Comparison of ENCODE assay signal across 8 cellular contexts in genomic region chr4:55398966-55399365, GRCh38. TPM values are rescaled to one million over a fixed set of nuclear protein-coding genes. Genes with fewer than 3 reads are reported as not detected.
A peak's percentile ranks its signal among the peaks of the same experiment; 100 is the strongest.
DNase-seq lines count a peak whose midpoint lies in the region; ATAC-seq and TF ChIP-seq lines count a peak whose summit lies in the region.

No MANE protein-coding gene starts in this region.

- CTCF ChIA-PET in activated CD4-positive, alpha-beta T cell treated with anti-CD3 and anti-CD28 coated beads for 36 hours (lab: Charles Lee): interaction anchor here (0.7 to 1.7 kb wide), 6 partner anchors 10 to 671 kb away, joined by 3 to 7 read pairs (median 4); partner anchors contain the start of gene SRD5A3

- no peak for DNase-seq in activated CD4-positive, alpha-beta T cell treated with anti-CD3 and anti-CD28 coated beads for 36 hours
- no peak for DNase-seq in activated CD4-positive, alpha-beta T cell treated with anti-CD3 and anti-CD28 coated beads for 4 hours
- peak; percentile 22 for DNase-seq in glutamatergic neuron
- peak in 5 of 49 donors; percentile 3 to 21 (median 10) for DNase-seq in substantia nigra (lab: John Stamatoyannopoulos, UW)
- DNase-seq in mucosa of descending colon: no peak
- no peak for DNase-seq in activated effector memory CD4-positive, alpha-beta T cell treated with anti-CD3 and anti-CD28 coated beads, Interleukin-2, amount 50 U/mL, for 16 hours

- H3K27ac Mint-ChIP-seq in activated CD4-positive, alpha-beta T cell treated with anti-CD3 and anti-CD28 coated beads for 36 hours: no peak overlapping the region
- H3K27ac Mint-ChIP-seq in glutamatergic neuron (ENCODE audit: unreplicated experiment): peak overlapping the region; percentile 79

- peak overlapping the region; percentile 89 for H3K4me3 Mint-ChIP-seq in activated CD4-positive, alpha-beta T cell treated with anti-CD3 and anti-CD28 coated beads for 36 hours
- peak overlapping the region; percentile 97 for H3K4me3 Mint-ChIP-seq in glutamatergic neuron (ENCODE audit: unreplicated experiment)

- no peaks in the 10 kb centered on the region for H3K9me3 Mint-ChIP-seq in activated CD4-positive, alpha-beta T cell treated with anti-CD3 and anti-CD28 coated beads for 36 hours (ENCODE audit: low read depth)
- peaks cover 13% of the 10 kb centered on the region for H3K9me3 Mint-ChIP-seq in glutamatergic neuron (ENCODE audit: unreplicated experiment)

- H3K27ac ChIP-seq in substantia nigra (ENCODE audit: low read depth, low read length, poor library complexity, severe bottlenecking): peak overlapping the region; percentile 61

- intact Hi-C loops in activated CD4-positive, alpha-beta T cell treated with anti-CD3 and anti-CD28 coated beads for 36 hours (cut with DNase I, micrococcal nuclease): loop anchor here (5.0 kb wide), 2 partner anchors 33 to 468 kb away; no protein-coding TSS in a partner anchor
- intact Hi-C loops in mucosa of descending colon (cut with DNase I, micrococcal nuclease): loop anchor here in 1 of 2 donors (10.0 kb wide), 1 partner anchor 54 kb away; the partner anchor contains the start of gene SRD5A3

- H3K27me3 Mint-ChIP-seq in activated CD4-positive, alpha-beta T cell treated with anti-CD3 and anti-CD28 coated beads for 36 hours: no peaks in the 10 kb centered on the region
- H3K27me3 Mint-ChIP-seq in glutamatergic neuron (ENCODE audit: unreplicated experiment): peaks cover 11% of the 10 kb centered on the region

- no peaks in the 10 kb centered on the region for H3K9me3 ChIP-seq in mucosa of descending colon

- peaks cover 43% of the 10 kb centered on the region for H3K36me3 Mint-ChIP-seq in activated CD4-positive, alpha-beta T cell treated with anti-CD3 and anti-CD28 coated beads for 36 hours (ENCODE audit: low read depth)
- H3K36me3 Mint-ChIP-seq in glutamatergic neuron (ENCODE audit: unreplicated experiment): no peaks in the 10 kb centered on the region

- H3K4me3 ChIP-seq in WI38 (ENCODE audit: low read depth, low read length) (peak overlapping the region; percentile 92), mucosa of descending colon (no peak overlapping the region)

- H3K36me3 ChIP-seq in mucosa of descending colon (ENCODE audit: low read depth): no peaks in the 10 kb centered on the region

- peaks cover 26% of the 10 kb centered on the region for H3K4me1 ChIP-seq in mucosa of descending colon (ENCODE audit: low read depth)

- no peak for ATAC-seq in activated CD4-positive, alpha-beta T cell treated with anti-CD3 and anti-CD28 coated beads for 36 hours
- ATAC-seq in mucosa of descending colon (no peak), GM21423 (IDR thresholded peaks at IDR 0.05; ENCODE audit: unreplicated experiment) (no peak)

- no peak for TF ChIP-seq CTCF in WI38 (IDR thresholded peaks at IDR 0.05; ENCODE audit: low read depth, low read length)
- TF ChIP-seq CTCF in glutamatergic neuron (IDR thresholded peaks at IDR 0.05; ENCODE audit: partially characterized antibody, unreplicated experiment): no peak
- TF ChIP-seq CTCF in mucosa of descending colon (IDR thresholded peaks at IDR 0.05): no peak

- H3K4me1 Mint-ChIP-seq in activated CD4-positive, alpha-beta T cell treated with anti-CD3 and anti-CD28 coated beads for 36 hours: peaks cover 37% of the 10 kb centered on the region
- H3K4me1 Mint-ChIP-seq in glutamatergic neuron (ENCODE audit: low read depth, unreplicated experiment): peaks cover 14% of the 10 kb centered on the region

- POLR2A ChIA-PET in activated CD4-positive, alpha-beta T cell treated with anti-CD3 and anti-CD28 coated beads for 36 hours (lab: Charles Lee): no interaction called here

RNA-seq across cellular contexts. Expression of gene TMEM165, which starts 3.2 kb away (rescaled TPM):
- total RNA-seq in activated CD4-positive, alpha-beta T cell treated with anti-CD3 and anti-CD28 coated beads for 36 hours: 10 to 100 TPM; 43.4 to 49.5 TPM
- 78.0 TPM for total RNA-seq in glutamatergic neuron (ENCODE audit: unreplicated experiment)
- 10 to 100 TPM; 56.4 to 85.8 (median 77.6) TPM for total RNA-seq in mucosa of descending colon

RNA-seq across cellular contexts. Expression of gene SRD5A3, which starts 52.9 kb away (rescaled TPM):
- 10 to 100 TPM; 20.5 to 24.6 TPM for total RNA-seq in activated CD4-positive, alpha-beta T cell treated with anti-CD3 and anti-CD28 coated beads for 36 hours
- total RNA-seq in glutamatergic neuron (ENCODE audit: unreplicated experiment) (12.7 TPM), mucosa of descending colon (10 to 100 TPM in 2 of 3 donors, 1 to 10 TPM in 1; 5.9 to 14.7 (median 14.0) TPM)
